29 cellular contexts compared by ENCODE assay signal in the genomic region with DNA sequence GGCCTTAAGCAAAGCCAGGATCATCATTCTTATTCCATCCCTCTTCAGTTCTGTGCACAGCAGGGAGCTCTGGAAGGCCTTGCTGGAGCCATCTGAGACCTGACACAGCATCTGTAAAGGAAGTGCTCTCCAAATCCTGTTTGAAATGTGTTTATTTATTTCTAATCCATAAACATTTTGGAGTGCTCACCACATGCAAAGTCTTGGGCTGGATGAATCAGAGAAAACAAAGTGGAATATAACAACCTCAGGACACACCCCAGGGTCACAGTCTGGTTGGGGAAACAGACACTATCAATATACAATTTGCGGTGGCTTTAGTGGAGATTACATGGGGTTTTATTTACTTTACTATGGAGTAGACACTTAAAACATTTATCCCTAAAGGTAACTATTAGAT. TPM values are rescaled to one million over a fixed set of nuclear protein-coding genes. Genes with fewer than 3 reads are reported as not detected.
"Had no signal": no experiment of that assay in that cellular context is flagged by ENCODE, and none has a peak within 500 bp of the region (broad histone marks: within the 10 kb centered on the region; RNA-seq: fewer than 3 reads in every experiment).

No MANE protein-coding gene starts in this region.

- H3K27ac Mint-ChIP-seq: activated B cell treated with CpG ODN at 0.5 μM for 24 hours; activated CD4-positive, alpha-beta T cell treated with anti-CD3 and anti-CD28 coated beads, Interleukin-2, amount 10 ng/mL, durations not matched to agents 24 days and 14 days; activated CD8-positive, alpha-beta memory T cell treated with anti-CD3 and anti-CD28 coated beads, Interleukin-2, amount 10 ng/mL, durations not matched to agents 7 days and 5 days; activated naive CD4-positive, alpha-beta T cell treated with anti-CD3 and anti-CD28 coated beads for 36 hours; activated naive CD8-positive, alpha-beta T cell; activated T-cell treated with anti-CD3 and anti-CD28 coated beads, Interleukin-2, amount 50 U/mL, for 24 hours; activated T-helper 1 cell treated with anti-CD3 and anti-CD28 coated beads, Interleukin-12 subunit alpha, Interleukin-12 subunit beta, Interleukin-2, Interleukin-4 antibody, amounts not matched to agents 30 ng/mL and 10 ng/mL and 1 ng/mL, durations not matched to agents 14 hours and 24 hours and 36 hours; brain had no signal

- ATAC-seq: activated CD8-positive, alpha-beta memory T cell treated with anti-CD3 and anti-CD28 coated beads, Interleukin-2, amount 10 ng/mL, durations not matched to agents 7 days and 5 days; Panc1 had no signal

- H3K36me3 ChIP-seq: SJCRH30 had no signal

- H3K27me3 Mint-ChIP-seq: activated B cell treated with CpG ODN at 0.5 μM for 24 hours; activated CD4-positive, alpha-beta T cell treated with anti-CD3 and anti-CD28 coated beads, Interleukin-2, amount 10 ng/mL, durations not matched to agents 24 days and 14 days; activated CD8-positive, alpha-beta memory T cell treated with anti-CD3 and anti-CD28 coated beads, Interleukin-2, amount 10 ng/mL, durations not matched to agents 7 days and 5 days; activated T-cell treated with anti-CD3 and anti-CD28 coated beads, Interleukin-2, amount 50 U/mL, for 24 hours; brain; central memory CD8-positive, alpha-beta T cell had no signal

- H3K4me1 Mint-ChIP-seq: activated B cell treated with CpG ODN at 0.5 μM for 24 hours; activated CD4-positive, alpha-beta T cell treated with anti-CD3 and anti-CD28 coated beads, Interleukin-2, amount 10 ng/mL, durations not matched to agents 24 days and 14 days; activated CD8-positive, alpha-beta memory T cell treated with anti-CD3 and anti-CD28 coated beads, Interleukin-2, amount 10 ng/mL, durations not matched to agents 7 days and 5 days; brain; central memory CD8-positive, alpha-beta T cell had no signal

- H3K4me3 ChIP-seq: SJCRH30 had no signal

- DNase-seq: activated B cell treated with CpG ODN at 0.5 μM for 24 hours; activated CD4-positive, alpha-beta T cell treated with anti-CD3 and anti-CD28 coated beads for 1 hour; activated CD4-positive, alpha-beta T cell treated with anti-CD3 and anti-CD28 coated beads, Interleukin-2, amount 10 ng/mL, durations not matched to agents 24 days and 14 days; activated CD4-positive, alpha-beta T cell treated with anti-CD3 and anti-CD28 coated beads, Interleukin-2, amount 50 U/mL, for 48 hours; activated CD8-positive, alpha-beta memory T cell treated with anti-CD3 and anti-CD28 coated beads, Interleukin-2, amount 10 ng/mL, durations not matched to agents 7 days and 5 days; activated effector memory CD4-positive, alpha-beta T cell treated with anti-CD3 and anti-CD28 coated beads, Interleukin-2, amount 50 U/mL, for 16 hours; activated naive CD4-positive, alpha-beta T cell treated with anti-CD3 and anti-CD28 coated beads for 36 hours; activated T-cell treated with anti-CD3 and anti-CD28 coated beads, Interleukin-2, amount 50 U/mL, for 24 hours; amygdala; NCI-H1048; NCI-H146; NCI-H187 treated with DMSO at 0.1 percent for 48 hours; NCI-H2081 treated with DMSO at 0.1 percent for 48 hours; NCI-H2171 treated with DMSO at 0.1 percent for 48 hours; NCI-H345; NCI-H510A; NCI-H69; NK-92 treated with Interleukin-12 subunit alpha and Interleukin-12 subunit beta, amount 100 ng/mL, for 24 hours; OCI-M1; Right ventricle myocardium superior; SJCRH30; SK-N-SH had no signal

- H3K4me2 ChIP-seq: SK-N-SH had no signal

- H3K4me1 ChIP-seq: SJCRH30 had no signal

- H3K9ac ChIP-seq: SK-N-SH had no signal

- H3K4me3 Mint-ChIP-seq: activated B cell treated with CpG ODN at 0.5 μM for 24 hours; activated CD4-positive, alpha-beta T cell treated with anti-CD3 and anti-CD28 coated beads, Interleukin-2, amount 10 ng/mL, durations not matched to agents 24 days and 14 days; activated CD8-positive, alpha-beta memory T cell treated with anti-CD3 and anti-CD28 coated beads, Interleukin-2, amount 10 ng/mL, durations not matched to agents 7 days and 5 days; activated naive CD4-positive, alpha-beta T cell treated with anti-CD3 and anti-CD28 coated beads for 36 hours; activated naive CD8-positive, alpha-beta T cell; activated T-cell treated with anti-CD3 and anti-CD28 coated beads, Interleukin-2, amount 50 U/mL, for 24 hours; activated T-helper 1 cell treated with anti-CD3 and anti-CD28 coated beads, Interleukin-12 subunit alpha, Interleukin-12 subunit beta, Interleukin-2, Interleukin-4 antibody, amounts not matched to agents 30 ng/mL and 10 ng/mL and 1 ng/mL, durations not matched to agents 14 hours and 24 hours and 36 hours; brain; central memory CD8-positive, alpha-beta T cell had no signal

- H3K9me3 Mint-ChIP-seq: activated CD4-positive, alpha-beta T cell treated with anti-CD3 and anti-CD28 coated beads, Interleukin-2, amount 10 ng/mL, durations not matched to agents 24 days and 14 days; activated T-cell treated with anti-CD3 and anti-CD28 coated beads, Interleukin-2, amount 50 U/mL, for 24 hours had no signal

- H3K27me3 ChIP-seq: SJCRH30 had no signal

- H3K27ac ChIP-seq: RWPE1, SJCRH30 had no signal

- H3K9me3 ChIP-seq: SK-N-SH had no signal

- H3K36me3 Mint-ChIP-seq: activated CD8-positive, alpha-beta memory T cell treated with anti-CD3 and anti-CD28 coated beads, Interleukin-2, amount 10 ng/mL, durations not matched to agents 7 days and 5 days; activated naive CD8-positive, alpha-beta T cell; brain had no signal

RNA-seq across cellular contexts. Expression of a gene that starts 54.3 kb away (rescaled TPM):
- total RNA-seq: activated CD4-positive, alpha-beta T cell treated with anti-CD3 and anti-CD28 coated beads, Interleukin-2, amount 10 ng/mL, durations not matched to agents 24 days and 14 days; activated naive CD4-positive, alpha-beta T cell treated with anti-CD3 and anti-CD28 coated beads for 36 hours; activated T-helper 1 cell treated with anti-CD3 and anti-CD28 coated beads, Interleukin-12 subunit alpha, Interleukin-12 subunit beta, Interleukin-2, Interleukin-4 antibody, amounts not matched to agents 30 ng/mL and 10 ng/mL and 1 ng/mL, durations not matched to agents 14 hours and 24 hours and 36 hours; T-helper 1 cell treated with Interleukin-12 subunit alpha and Interleukin-12 subunit beta and Interleukin-4 antibody, amounts not matched to agents 30 ng/mL and 1 ng/mL, for 36 hours had no signal
- polyA plus RNA-seq: SK-N-SH had no signal
